8 cellular contexts compared by ENCODE assay signal in genomic region chr11:94179696-94180095, GRCh38.
"Had no signal": no experiment of that assay in that cellular context is flagged by ENCODE, and none has a peak within 500 bp of the region (broad histone marks: within the 10 kb centered on the region; RNA-seq: fewer than 3 reads in every experiment).

No MANE protein-coding gene starts in this region.

- H3K4me3 ChIP-seq: GM23248, K562 had no signal

- H3K9me3 Mint-ChIP-seq: H9 had no signal

- H3K27ac ChIP-seq: GM23248, HL-60 had no signal

- H3K9ac ChIP-seq: GM23248 had no signal

- DNase-seq: GM23248, GOT3, H9, HCEC 1CT, KG1 had no signal

- H2AFZ ChIP-seq: GM23248 had no signal

- ATAC-seq: HepG2, K562 had no signal

- H3K4me3 Mint-ChIP-seq: H9 had no signal
